Comparison of ENCODE assay signal across 5 cellular contexts in the genomic region with DNA sequence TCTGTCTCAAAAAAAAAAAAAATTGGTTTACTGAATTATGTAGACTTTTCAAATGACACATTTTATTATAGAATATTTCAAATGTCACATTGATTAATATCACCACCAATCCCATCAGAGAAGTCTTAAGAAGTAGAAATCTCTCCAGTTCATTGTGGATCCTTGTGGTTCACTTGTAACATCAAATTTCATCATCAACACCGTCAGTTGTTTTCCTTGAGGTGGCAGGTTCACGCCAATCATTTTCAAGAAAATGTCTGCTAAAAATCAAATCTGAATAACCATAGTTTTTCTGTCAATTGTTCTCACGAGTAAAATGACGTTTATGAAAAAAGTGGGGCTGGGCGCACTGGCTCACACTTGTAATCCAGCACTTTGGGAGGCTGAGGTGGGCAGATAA. TPM values are rescaled to one million over a fixed set of nuclear protein-coding genes. Genes with fewer than 3 reads are reported as not detected.
"Had no signal": no experiment of that assay in that cellular context is flagged by ENCODE, and none has a peak within 500 bp of the region (broad histone marks: within the 10 kb centered on the region; RNA-seq: fewer than 3 reads in every experiment).

No MANE protein-coding gene starts in this region.

- H3K4me3 ChIP-seq: K562 had no signal

- H3K4me1 Mint-ChIP-seq: IgD-negative memory B cell had no signal

- H3K36me3 Mint-ChIP-seq: IgD-negative memory B cell had no signal

- H3K27ac Mint-ChIP-seq: IgD-negative memory B cell had no signal

- H3K27ac ChIP-seq: HL-60 had no signal

- H3K4me3 Mint-ChIP-seq: IgD-negative memory B cell had no signal

- DNase-seq: IMR-90, KBM-7 had no signal

RNA-seq across cellular contexts. Expression of a gene that starts 50.3 kb away (rescaled TPM):
- polyA plus RNA-seq: IgD-negative memory B cell had no signal
